8 cellular contexts compared by ENCODE assay signal in genomic region chr13:27374650-27375049, GRCh38. TPM values are rescaled to one million over a fixed set of nuclear protein-coding genes. Genes with fewer than 3 reads are reported as not detected.
DNase-seq lines count a peak whose midpoint lies in the region; ATAC-seq and TF ChIP-seq lines count a peak whose summit lies in the region.

No MANE protein-coding gene starts in this region.

- TF ChIP-seq POLR2A in adrenal gland (IDR thresholded peaks at IDR 0.05) (no peak), heart left ventricle (IDR thresholded peaks at IDR 0.05) (no peak)

- 0 to 2% (median 1%) methylated on average over 7 of the region's 7 CpGs for whole genome bisulfite sequencing in adrenal gland, 4 donors
- WGBS in heart left ventricle, 4 donors = 0 to 2% (median 0%) methylated on average over 7 of the region's 7 CpGs
- WGBS in psoas muscle, 3 donors = 0 to 1% (median 1%) methylated on average over 7 of the region's 7 CpGs

- intact Hi-C loops in adrenal gland (cut with DNase I) (loop anchor here (5.0 to 10.0 kb wide), 3 partner anchors 160 to 613 kb away; partner anchors contain the start of gene URAD (in 1 of the 2)), heart left ventricle (cut with DNase I) (loop anchor here (1.0 to 10.0 kb wide), 8 partner anchors 158 to 608 kb away; no protein-coding TSS in a partner anchor), psoas muscle (cut with DNase I) (loop anchor here (10.0 kb wide), 2 partner anchors 160 to 340 kb away; no protein-coding TSS in a partner anchor)

- H3K4me1 Mint-ChIP-seq in CD4-positive, CD25-positive, alpha-beta regulatory T cell = peaks cover 0 to 7% (median 1%) of the 10 kb centered on the region in 4 donors

- no peak overlapping the region for H3K27ac Mint-ChIP-seq in CD4-positive, CD25-positive, alpha-beta regulatory T cell

- no peaks in the 10 kb centered on the region for H3K9me3 ChIP-seq in CD4-positive, CD25-positive, alpha-beta regulatory T cell (ENCODE audit: control insufficient read depth in 2 of 2, low read length in 2 of 2)
- H3K9me3 ChIP-seq in adrenal gland (replicated peaks in 1 of 3) (no peaks in the 10 kb centered on the region), heart left ventricle (no peaks in the 10 kb centered on the region), psoas muscle (no peaks in the 10 kb centered on the region)

- H3K9me3 Mint-ChIP-seq in CD4-positive, CD25-positive, alpha-beta regulatory T cell = no peaks in the 10 kb centered on the region

- H3K4me3 ChIP-seq in CD4-positive, CD25-positive, alpha-beta regulatory T cell (ENCODE audit: low read depth, low read length) = no peak overlapping the region
- H3K4me3 ChIP-seq in adrenal gland = no peak overlapping the region
- no peak overlapping the region for H3K4me3 ChIP-seq in heart left ventricle
- no peak overlapping the region for H3K4me3 ChIP-seq in psoas muscle

- no peak overlapping the region for H3K27ac ChIP-seq in CD4-positive, CD25-positive, alpha-beta regulatory T cell (ENCODE audit: insufficient read depth, low read length, poor library complexity, severe bottlenecking)
- H3K27ac ChIP-seq in adrenal gland (no peak overlapping the region), heart left ventricle (no peak overlapping the region), psoas muscle (no peak overlapping the region)

- peaks cover 7% of the 10 kb centered on the region for H3K27me3 ChIP-seq in CD4-positive, CD25-positive, alpha-beta regulatory T cell (ENCODE audit: control insufficient read depth, insufficient read depth, low read length)
- peaks cover 25% of the 10 kb centered on the region for H3K27me3 ChIP-seq in adrenal gland
- H3K27me3 ChIP-seq in heart left ventricle = peaks cover 0 to 34% (median 14%) of the 10 kb centered on the region in 9 donors
- peaks cover 0 to 13% (median 2%) of the 10 kb centered on the region in 3 donors for H3K27me3 ChIP-seq in psoas muscle (ENCODE audit: insufficient read depth in 3 of 3, low read length in 2 of 3)

- DNase-seq in CD4-positive, CD25-positive, alpha-beta regulatory T cell = peak; percentile 24 to 70 (median 46)
- DNase-seq in NCI-H1092 (lab: John Stamatoyannopoulos, UW) (peak; percentile 74), SKM-1 treated with dmso at 0.1 percent for 144 hours (lab: John Stamatoyannopoulos, UW; ENCODE audit: unreplicated experiment) (peak; percentile 71), adrenal gland (peak; percentile 47 to 86 (median 69)), heart left ventricle (peak in 4 of 5 donors; percentile 47 to 69 (median 58)), psoas muscle (peak; percentile 31 to 62)

- H3K4me1 ChIP-seq in CD4-positive, CD25-positive, alpha-beta regulatory T cell (ENCODE audit: control insufficient read depth, insufficient read depth, low read length, poor library complexity, severe bottlenecking) = no peaks in the 10 kb centered on the region
- H3K4me1 ChIP-seq in adrenal gland (replicated peaks in 1 of 2) = no peaks in the 10 kb centered on the region
- peaks cover 0 to 5% (median 0%) of the 10 kb centered on the region in 12 donors for H3K4me1 ChIP-seq in heart left ventricle
- H3K4me1 ChIP-seq in psoas muscle = no peaks in the 10 kb centered on the region

- peak; percentile 73 to 74 for ATAC-seq in CD4-positive, CD25-positive, alpha-beta regulatory T cell (ENCODE audit: low read depth in 2 of 2)
- ATAC-seq in GM19467 (IDR thresholded peaks at IDR 0.05; ENCODE audit: unreplicated experiment) (peak; percentile 72), heart left ventricle (peak; percentile 51 to 97 (median 96)), psoas muscle (peak; percentile 93 to 99 (median 96)), HG02571 (IDR thresholded peaks at IDR 0.05; ENCODE audit: unreplicated experiment) (no peak)

- TF ChIP-seq CTCF in adrenal gland (IDR thresholded peaks at IDR 0.05) (peak; percentile 44 to 70 (median 62)), heart left ventricle (IDR thresholded peaks at IDR 0.05) (peak; percentile 61 to 86 (median 70)), psoas muscle (IDR thresholded peaks at IDR 0.05) (peak; percentile 78)

- peaks cover 17% of the 10 kb centered on the region for H3K27me3 Mint-ChIP-seq in CD4-positive, CD25-positive, alpha-beta regulatory T cell

- H3K36me3 ChIP-seq in CD4-positive, CD25-positive, alpha-beta regulatory T cell (ENCODE audit: control insufficient read depth, insufficient read depth, low read length) = no peaks in the 10 kb centered on the region
- H3K36me3 ChIP-seq in adrenal gland (replicated peaks in 1 of 2) (no peaks in the 10 kb centered on the region), heart left ventricle (no peaks in the 10 kb centered on the region), psoas muscle (ENCODE audit: insufficient read depth in 1 of 2, low read depth in 1 of 2) (no peaks in the 10 kb centered on the region)

- H3K4me3 Mint-ChIP-seq in CD4-positive, CD25-positive, alpha-beta regulatory T cell = no peak overlapping the region

- H3K36me3 Mint-ChIP-seq in CD4-positive, CD25-positive, alpha-beta regulatory T cell = no peaks in the 10 kb centered on the region

RNA-seq across cellular contexts. Expression of gene GTF3A, which starts 49.8 kb away (rescaled TPM):
- 165 TPM for total RNA-seq in CD4-positive, CD25-positive, alpha-beta regulatory T cell
- 100 to 1,000 TPM; 462 to 528 (median 512) TPM for polyA plus RNA-seq in CD4-positive, CD25-positive, alpha-beta regulatory T cell
- total RNA-seq in adrenal gland = 100 to 1,000 TPM in 3 of 8 donors, 10 to 100 TPM in 5; 55.2 to 265 (median 82.8) TPM
- 100 to 1,000 TPM; 153 to 239 (median 168) TPM for polyA plus RNA-seq in adrenal gland
- 100 to 1,000 TPM; 138 to 387 (median 181) TPM for total RNA-seq in heart left ventricle
- polyA plus RNA-seq in heart left ventricle = 100 to 1,000 TPM; 233 to 593 TPM
- total RNA-seq in psoas muscle = 100 to 1,000 TPM; 141 to 201 (median 159) TPM
- polyA plus RNA-seq in psoas muscle = 100 to 1,000 TPM; 228 to 285 (median 231) TPM
